In the genomic region with DNA sequence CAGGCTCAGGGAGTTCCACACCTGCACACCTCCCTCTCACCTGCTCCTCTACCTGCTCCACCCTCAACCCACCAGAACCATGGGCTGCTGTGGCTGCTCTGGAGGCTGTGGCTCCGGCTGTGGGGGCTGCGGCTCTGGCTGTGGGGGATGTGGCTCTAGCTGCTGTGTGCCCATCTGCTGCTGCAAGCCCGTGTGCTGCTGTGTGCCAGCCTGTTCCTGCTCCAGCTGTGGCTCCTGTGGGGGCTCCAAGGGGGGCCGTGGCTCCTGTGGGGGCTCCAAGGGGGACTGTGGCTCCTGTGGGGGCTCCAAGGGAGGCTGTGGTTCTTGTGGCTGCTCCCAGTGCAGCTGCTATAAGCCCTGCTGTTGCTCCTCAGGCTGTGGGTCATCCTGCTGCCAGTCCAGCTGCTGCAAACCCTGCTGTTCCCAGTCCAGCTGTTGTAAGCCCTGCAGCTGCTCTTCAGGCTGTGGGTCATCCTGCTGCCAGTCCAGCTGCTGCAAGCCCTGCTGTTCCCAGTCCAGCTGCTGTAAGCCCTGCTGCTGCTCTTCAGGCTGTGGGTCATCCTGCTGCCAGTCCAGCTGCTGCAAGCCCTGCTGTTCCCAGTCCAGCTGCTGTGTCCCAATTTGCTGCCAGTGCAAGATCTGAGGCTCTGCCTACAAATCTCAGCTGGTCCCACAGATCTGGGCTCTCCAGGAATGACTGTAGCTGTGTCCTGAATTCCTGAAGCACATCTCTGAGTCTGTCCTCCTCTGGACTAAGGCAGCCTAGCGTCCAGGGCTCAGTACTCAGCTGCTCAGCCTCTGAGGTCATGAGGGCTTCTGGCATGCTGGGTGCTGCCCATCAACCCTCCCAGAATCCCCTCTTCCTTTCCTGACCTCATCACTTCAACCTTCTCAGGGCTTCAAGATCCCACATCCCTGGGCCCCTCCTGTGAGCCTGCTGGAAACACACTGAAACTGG, we compare ENCODE assay signal across 9 cellular contexts. TPM values are rescaled to one million over a fixed set of nuclear protein-coding genes. Genes with fewer than 3 reads are reported as not detected.
"Had no signal": no experiment of that assay in that cellular context is flagged by ENCODE, and none has a peak within 500 bp of the region (broad histone marks: within the 10 kb centered on the region; RNA-seq: fewer than 3 reads in every experiment).

A gene with protein sequence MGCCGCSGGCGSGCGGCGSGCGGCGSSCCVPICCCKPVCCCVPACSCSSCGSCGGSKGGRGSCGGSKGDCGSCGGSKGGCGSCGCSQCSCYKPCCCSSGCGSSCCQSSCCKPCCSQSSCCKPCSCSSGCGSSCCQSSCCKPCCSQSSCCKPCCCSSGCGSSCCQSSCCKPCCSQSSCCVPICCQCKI (plus strand): TSS at position 49 of the 958 bp plus-strand sequence. CDS start 31 bp downstream, at position 80.

RNA-seq across cellular contexts. Expression of the gene that starts here (rescaled TPM):
- total RNA-seq: cerebellum; dermis blood vessel endothelial cell; epithelial cell of proximal tubule; heart left ventricle; naive thymus-derived CD4-positive, alpha-beta T cell; ovary; posterior vena cava; vagina had no signal
- polyA plus RNA-seq: naive thymus-derived CD4-positive, alpha-beta T cell; neural cell; ovary had no signal
